ENCODE assay signal across 17 cellular contexts in genomic region chr12:132355742-132356681, GRCh38. TPM values are rescaled to one million over a fixed set of nuclear protein-coding genes. Genes with fewer than 3 reads are reported as not detected.
A peak's percentile ranks its signal among the peaks of the same experiment; 100 is the strongest.
DNase-seq lines count a peak whose midpoint lies in the region; ATAC-seq, FAIRE-seq and TF ChIP-seq lines count a peak whose summit lies in the region.
"Had no signal": no experiment of that assay in that cellular context is flagged by ENCODE, and none has a peak within 500 bp of the region (broad histone marks: within the 10 kb centered on the region; RNA-seq: fewer than 3 reads in every experiment).

No MANE protein-coding gene starts in this region.

- H3K9me3 Mint-ChIP-seq in activated naive CD4-positive, alpha-beta T cell treated with anti-CD3 and anti-CD28 coated beads, Interleukin-2, amount 50 U/mL, for 72 hours: peaks cover 0 to 4% of the 10 kb centered on the region in 2 donors

- H3K27ac ChIP-seq in PC-3 (ENCODE audit: low read length) (no peak overlapping the region), kidney (ENCODE audit: low read depth in 2 of 2, low read length in 2 of 2) (no peak overlapping the region), spleen (no peak overlapping the region)
- H3K27ac ChIP-seq: C4-2B, GM23248, SJSA1 had no signal

- BruUV-seq in PC-3 (replicated peaks; lab: Mats Ljungman, UMichigan): no TSS peak

- peak overlapping the region; percentile 77 for H3K4me2 ChIP-seq in PC-3 (ENCODE audit: low read length)

- no peaks in the 10 kb centered on the region for H4K20me1 ChIP-seq in PC-3 (ENCODE audit: low read length)

- H3K36me3 Mint-ChIP-seq in activated naive CD4-positive, alpha-beta T cell treated with anti-CD3 and anti-CD28 coated beads, Interleukin-2, amount 50 U/mL, for 72 hours: peaks cover 0 to 6% of the 10 kb centered on the region in 2 donors

- no peaks in the 10 kb centered on the region for H3K9me2 ChIP-seq in PC-3 (replicated peaks; ENCODE audit: low read length)

- no peak for FAIRE-seq in kidney (lab: Jason Lieb, UNC)
- FAIRE-seq: G401.6, GM12878 had no signal

- H3K9ac ChIP-seq in PC-3 (ENCODE audit: low read length): no peak overlapping the region
- no peak overlapping the region for H3K9ac ChIP-seq in kidney (ENCODE audit: low read length in 2 of 2)
- H3K9ac ChIP-seq: GM23248 had no signal

- no peaks in the 10 kb centered on the region for H3K9me3 ChIP-seq in PC-3 (ENCODE audit: low read length)
- H3K9me3 ChIP-seq in kidney (ENCODE audit: control insufficient read depth in 1 of 2, low read length in 2 of 2): no peaks in the 10 kb centered on the region
- H3K9me3 ChIP-seq in spleen: no peaks in the 10 kb centered on the region
- H3K9me3 ChIP-seq: SJSA1 had no signal

- no peak overlapping the region for H3K27ac Mint-ChIP-seq in activated naive CD4-positive, alpha-beta T cell treated with anti-CD3 and anti-CD28 coated beads, Interleukin-2, amount 50 U/mL, for 72 hours

- H3K79me2 ChIP-seq in PC-3 (ENCODE audit: low read length): no peaks in the 10 kb centered on the region

- peaks cover 40% of the 10 kb centered on the region for H3K27me3 ChIP-seq in PC-3 (ENCODE audit: low read length)
- peaks cover 0 to 57% (median 24%) of the 10 kb centered on the region in 7 donors for H3K27me3 ChIP-seq in spleen (replicated peaks in 1 of 7)

- POLR2A ChIA-PET in PC-3 (lab: Charles Lee; ENCODE audit: unreplicated experiment): no interaction called here

- H3K4me3 ChIP-seq in PC-3 (ENCODE audit: low read length) (no peak overlapping the region), kidney (ENCODE audit: low read length in 2 of 2) (no peak overlapping the region), spleen (no peak overlapping the region)
- H3K4me3 ChIP-seq: GM12878, SJSA1 had no signal

- CTCF ChIA-PET in PC-3 (lab: Charles Lee): interaction anchor here (0.8 kb wide), 1 partner anchor 58 kb away, joined by 4 read pairs; no protein-coding TSS in a partner anchor

- DNase-seq in activated naive CD4-positive, alpha-beta T cell treated with anti-CD3 and anti-CD28 coated beads, Interleukin-2, amount 50 U/mL, for 16 hours: peak; percentile 8
- DNase-seq in activated naive CD4-positive, alpha-beta T cell treated with anti-CD3 and anti-CD28 coated beads, Interleukin-2, amount 50 U/mL, for 72 hours (ENCODE audit: low spot score in 2 of 2): no peak
- DNase-seq in PC-3 (no peak), kidney (peak; percentile 62), spleen (peak; percentile 55)
- DNase-seq in stimulated activated CD4-positive, alpha-beta T cell treated with anti-CD3 and anti-CD28 coated beads, Interleukin-4, amount 100 ng/mL, for 24 hours: no peak
- DNase-seq: DND-41, NCI-H187 treated with DMSO at 0.1 percent for 48 hours, NCI-H748 treated with DMSO at 0.1 percent for 48 hours, OCI-M1 had no signal

- intact Hi-C loops in PC-3 (cut with micrococcal nuclease): no loop called here
- intact Hi-C loops in kidney (cut with DNase I): no loop called here
- intact Hi-C loops in spleen (cut with DNase I; ENCODE audit: low total_unique reads): no loop called here

- no peak for TF ChIP-seq POLR2A in spleen (IDR thresholded peaks at IDR 0.05)

- H3K4me1 ChIP-seq in PC-3 (ENCODE audit: insufficient read depth, low read length): peaks cover 5% of the 10 kb centered on the region
- H3K4me1 ChIP-seq in kidney (ENCODE audit: control insufficient read depth in 1 of 2, insufficient read depth in 1 of 2, low read depth in 1 of 2, low read length in 2 of 2): no peaks in the 10 kb centered on the region
- peaks cover 0 to 5% (median 0%) of the 10 kb centered on the region in 6 donors for H3K4me1 ChIP-seq in spleen
- H3K4me1 ChIP-seq: SJSA1 had no signal

- 76 to 84% (median 78%) methylated on average over 29 to 31 of the region's 31 CpGs for WGBS in spleen, 5 donors

- no peaks in the 10 kb centered on the region for H3F3A ChIP-seq in PC-3 (ENCODE audit: low read length, unreplicated experiment)

- H3K36me3 ChIP-seq in PC-3 (ENCODE audit: low read depth, low read length): no peaks in the 10 kb centered on the region
- H3K36me3 ChIP-seq in kidney (ENCODE audit: control insufficient read depth in 1 of 2, insufficient read depth in 2 of 2, low read length in 2 of 2): no peaks in the 10 kb centered on the region
- no peaks in the 10 kb centered on the region for H3K36me3 ChIP-seq in spleen
- H3K36me3 ChIP-seq: SJSA1 had no signal

- H2AFZ ChIP-seq in PC-3 (ENCODE audit: low read length): no peak overlapping the region; the same call in 1 of the 2 replicates

- no peak for ATAC-seq in activated naive CD4-positive, alpha-beta T cell treated with anti-CD3 and anti-CD28 coated beads, Interleukin-2, amount 50 U/mL, for 72 hours
- ATAC-seq in PC-3 (no peak), HG02623 (IDR thresholded peaks at IDR 0.05; ENCODE audit: unreplicated experiment) (no peak), HG02642 (IDR thresholded peaks at IDR 0.05; ENCODE audit: poor library complexity, unreplicated experiment) (no peak)
- ATAC-seq: GM12878 had no signal

- TF ChIP-seq CTCF in PC-3 (conservative IDR thresholded peaks at IDR 0.05; ENCODE audit: low read depth, low read length) (no peak), kidney (IDR thresholded peaks at IDR 0.05; ENCODE audit: borderline replicate concordance, extremely low read depth, insufficient read depth) (no peak), spleen (IDR thresholded peaks at IDR 0.05 in 8 of 11, conservative IDR thresholded peaks at IDR 0.05 in 3 of 11) (no peak)

RNA-seq across cellular contexts. Expression of gene GALNT9, which starts 26.6 kb away (rescaled TPM):
- total RNA-seq in activated naive CD4-positive, alpha-beta T cell treated with anti-CD3 and anti-CD28 coated beads, Interleukin-2, amount 50 U/mL, for 72 hours: under 1 TPM in 1 of 2 donors, not detected in 1; 0.41 TPM
- total RNA-seq in PC-3 (2014; rRNA removed) (0.44 TPM in 1 of 2 replicates, not detected in the other), kidney (20.7 TPM), spleen (1 to 10 TPM in 5 of 7 donors, under 1 TPM in 2; 0.52 to 2.4 (median 1.4) TPM)
- polyA plus RNA-seq in kidney (ENCODE audit: insufficient read depth, low read depth, low replicate concordance) (4.8 TPM), spleen (under 1 TPM; 0.20 to 0.51 (median 0.30) TPM)
- total RNA-seq: GM12878, SJSA1 had no signal

Comparison
In these comparisons a context has a peak if more than half of its experiments do, and no peak if none do; other contexts are left out.
1. DNase-seq: peak in activated naive CD4-positive, alpha-beta T cell treated with anti-CD3 and anti-CD28 coated beads, Interleukin-2, amount 50 U/mL, for 16 hours (single experiment), kidney (single experiment) and spleen (single experiment); none in activated naive CD4-positive, alpha-beta T cell treated with anti-CD3 and anti-CD28 coated beads, Interleukin-2, amount 50 U/mL, for 72 hours (0 of 2), PC-3 (single experiment) and stimulated activated CD4-positive, alpha-beta T cell treated with anti-CD3 and anti-CD28 coated beads, Interleukin-4, amount 100 ng/mL, for 24 hours (single experiment).